ENCODE assay signal across 1 cellular context in genomic region chr7:128031901-128032604, GRCh38.
A peak's percentile ranks its signal among the peaks of the same experiment; 100 is the strongest.
TF ChIP-seq lines count a peak whose summit lies in the region.

No MANE protein-coding gene starts in this region.

TF ChIP-seq in HEK293, 187 proteins besides CTCF, POLR2A, EP300 and RAD21 (continued from another document and continues in another):
- TF ChIP-seq PRDM2 (tag by site-specific recombination; IDR thresholded peaks at IDR 0.05; ENCODE audit: borderline replicate concordance), result no peak
- TF ChIP-seq ZBTB26 (tag by site-specific recombination; optimal IDR thresholded peaks at IDR 0.05), result peak; percentile 58
- TF ChIP-seq, protein P1, sequence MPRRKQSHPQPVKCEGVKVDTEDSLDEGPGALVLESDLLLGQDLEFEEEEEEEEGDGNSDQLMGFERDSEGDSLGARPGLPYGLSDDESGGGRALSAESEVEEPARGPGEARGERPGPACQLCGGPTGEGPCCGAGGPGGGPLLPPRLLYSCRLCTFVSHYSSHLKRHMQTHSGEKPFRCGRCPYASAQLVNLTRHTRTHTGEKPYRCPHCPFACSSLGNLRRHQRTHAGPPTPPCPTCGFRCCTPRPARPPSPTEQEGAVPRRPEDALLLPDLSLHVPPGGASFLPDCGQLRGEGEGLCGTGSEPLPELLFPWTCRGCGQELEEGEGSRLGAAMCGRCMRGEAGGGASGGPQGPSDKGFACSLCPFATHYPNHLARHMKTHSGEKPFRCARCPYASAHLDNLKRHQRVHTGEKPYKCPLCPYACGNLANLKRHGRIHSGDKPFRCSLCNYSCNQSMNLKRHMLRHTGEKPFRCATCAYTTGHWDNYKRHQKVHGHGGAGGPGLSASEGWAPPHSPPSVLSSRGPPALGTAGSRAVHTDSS (tag by site-specific recombination; IDR thresholded peaks at IDR 0.05), result peak; percentile 50; the same call in 1 of the 2 replicates
- TF ChIP-seq MZF1 (tag by site-specific recombination; IDR thresholded peaks at IDR 0.05; ENCODE audit: borderline replicate concordance), result no peak
- TF ChIP-seq ZFP41 (tag by site-specific recombination; IDR thresholded peaks at IDR 0.05; ENCODE audit: borderline replicate concordance), result no peak
- no peak for TF ChIP-seq ZNF114 (tag by site-specific recombination; IDR thresholded peaks at IDR 0.05)
- no peak for TF ChIP-seq EGR2 (tag by site-specific recombination; IDR thresholded peaks at IDR 0.05; ENCODE audit: low read depth)
- no peak for TF ChIP-seq WT1 (tag by site-specific recombination; IDR thresholded peaks at IDR 0.05)
- TF ChIP-seq ZNF664 (tag by site-specific recombination; IDR thresholded peaks at IDR 0.05), result no peak
- TF ChIP-seq ZNF416 (tag by site-specific recombination; IDR thresholded peaks at IDR 0.05), result no peak
- 0 out of 2 replicates have a peak, but pooled peaks have one; percentile 27 for TF ChIP-seq ZBTB11 (tag by site-specific recombination; conservative IDR thresholded peaks at IDR 0.05; ENCODE audit: low read depth)
- TF ChIP-seq ZNF184 (tag by site-specific recombination; IDR thresholded peaks at IDR 0.05), result 0 out of 2 replicates have a peak, but pooled peaks have one; percentile 31
- TF ChIP-seq ZSCAN16 (tag by site-specific recombination; IDR thresholded peaks at IDR 0.05), result no peak
- TF ChIP-seq ZNF707 (tag by site-specific recombination; IDR thresholded peaks at IDR 0.05), result no peak
- TF ChIP-seq ZNF76 (tag by site-specific recombination; IDR thresholded peaks at IDR 0.05; ENCODE audit: borderline replicate concordance, low read depth), result no peak
- TF ChIP-seq ZBTB8A (tag by site-specific recombination; IDR thresholded peaks at IDR 0.05), result peak; percentile 74
- TF ChIP-seq, protein P2, sequence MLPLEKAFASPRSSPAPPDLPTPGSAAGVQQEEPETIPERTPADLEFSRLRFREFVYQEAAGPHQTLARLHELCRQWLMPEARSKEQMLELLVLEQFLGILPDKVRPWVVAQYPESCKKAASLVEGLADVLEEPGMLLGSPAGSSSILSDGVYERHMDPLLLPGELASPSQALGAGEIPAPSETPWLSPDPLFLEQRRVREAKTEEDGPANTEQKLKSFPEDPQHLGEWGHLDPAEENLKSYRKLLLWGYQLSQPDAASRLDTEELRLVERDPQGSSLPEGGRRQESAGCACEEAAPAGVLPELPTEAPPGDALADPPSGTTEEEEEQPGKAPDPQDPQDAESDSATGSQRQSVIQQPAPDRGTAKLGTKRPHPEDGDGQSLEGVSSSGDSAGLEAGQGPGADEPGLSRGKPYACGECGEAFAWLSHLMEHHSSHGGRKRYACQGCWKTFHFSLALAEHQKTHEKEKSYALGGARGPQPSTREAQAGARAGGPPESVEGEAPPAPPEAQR (tag by site-specific recombination; IDR thresholded peaks at IDR 0.05), result no peak
- TF ChIP-seq ZNF37A (tag by site-specific recombination; IDR thresholded peaks at IDR 0.05), result no peak
- TF ChIP-seq ATF2 (tag by site-specific recombination; IDR thresholded peaks at IDR 0.05; ENCODE audit: low read depth), result no peak
- TF ChIP-seq ZNF121 (tag by site-specific recombination; IDR thresholded peaks at IDR 0.05), result no peak
- no peak for TF ChIP-seq ZNF169 (tag by site-specific recombination; IDR thresholded peaks at IDR 0.05)
- no peak for TF ChIP-seq ZFP3 (tag by site-specific recombination; IDR thresholded peaks at IDR 0.05; ENCODE audit: low read depth)
- no peak for TF ChIP-seq ZNF274 (IDR thresholded peaks at IDR 0.05; ENCODE audit: low read length)
- TF ChIP-seq ZNF274 (tag by site-specific recombination; IDR thresholded peaks at IDR 0.05; ENCODE audit: borderline replicate concordance), result no peak
- no peak for TF ChIP-seq ZBTB6 (tag by site-specific recombination; IDR thresholded peaks at IDR 0.05)
- TF ChIP-seq OSR2 (tag by site-specific recombination; IDR thresholded peaks at IDR 0.05), result no peak
- TF ChIP-seq ZNF558 (tag by site-specific recombination; IDR thresholded peaks at IDR 0.05), result no peak
- no peak for TF ChIP-seq ZNF785 (tag by site-specific recombination; IDR thresholded peaks at IDR 0.05)
- TF ChIP-seq HOXC10 (CRISPR knock-in tag; IDR thresholded peaks at IDR 0.05), result no peak
- TF ChIP-seq ZNF585B (tag by site-specific recombination; IDR thresholded peaks at IDR 0.05), result no peak
- no peak for TF ChIP-seq ZNF654 (tag by site-specific recombination; IDR thresholded peaks at IDR 0.05; ENCODE audit: low read depth)
- TF ChIP-seq ZNF621 (tag by site-specific recombination; IDR thresholded peaks at IDR 0.05), result no peak
- TF ChIP-seq ZNF837 (tag by site-specific recombination; IDR thresholded peaks at IDR 0.05), result no peak
- no peak for TF ChIP-seq ZSCAN4 (tag by site-specific recombination; IDR thresholded peaks at IDR 0.05)
- no peak for TF ChIP-seq ZNF174 (tag by site-specific recombination; IDR thresholded peaks at IDR 0.05)
- TF ChIP-seq HOXD13 (CRISPR knock-in tag; IDR thresholded peaks at IDR 0.05; ENCODE audit: borderline replicate concordance), result no peak
- TF ChIP-seq PRDM4 (tag by site-specific recombination; IDR thresholded peaks at IDR 0.05), result no peak
- TF ChIP-seq, protein P3, sequence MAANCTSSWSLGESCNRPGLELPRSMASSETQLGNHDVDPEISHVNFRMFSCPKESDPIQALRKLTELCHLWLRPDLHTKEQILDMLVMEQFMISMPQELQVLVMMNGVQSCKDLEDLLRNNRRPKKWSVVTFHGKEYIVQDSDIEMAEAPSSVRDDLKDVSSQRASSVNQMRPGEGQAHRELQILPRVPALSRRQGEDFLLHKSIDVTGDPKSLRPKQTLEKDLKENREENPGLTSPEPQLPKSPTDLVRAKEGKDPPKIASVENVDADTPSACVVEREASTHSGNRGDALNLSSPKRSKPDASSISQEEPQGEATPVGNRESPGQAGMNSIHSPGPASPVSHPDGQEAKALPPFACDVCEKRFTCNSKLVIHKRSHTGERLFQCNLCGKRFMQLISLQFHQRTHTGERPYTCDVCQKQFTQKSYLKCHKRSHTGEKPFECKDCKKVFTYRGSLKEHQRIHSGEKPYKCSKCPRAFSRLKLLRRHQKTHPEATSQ (tag by site-specific recombination; IDR thresholded peaks at IDR 0.05), result no peak
- TF ChIP-seq ZBTB20 (tag by site-specific recombination; IDR thresholded peaks at IDR 0.05), result peak; percentile 58; the same call in 1 of the 2 replicates
